ENCODE assay signal across 19 cellular contexts in the genomic region with DNA sequence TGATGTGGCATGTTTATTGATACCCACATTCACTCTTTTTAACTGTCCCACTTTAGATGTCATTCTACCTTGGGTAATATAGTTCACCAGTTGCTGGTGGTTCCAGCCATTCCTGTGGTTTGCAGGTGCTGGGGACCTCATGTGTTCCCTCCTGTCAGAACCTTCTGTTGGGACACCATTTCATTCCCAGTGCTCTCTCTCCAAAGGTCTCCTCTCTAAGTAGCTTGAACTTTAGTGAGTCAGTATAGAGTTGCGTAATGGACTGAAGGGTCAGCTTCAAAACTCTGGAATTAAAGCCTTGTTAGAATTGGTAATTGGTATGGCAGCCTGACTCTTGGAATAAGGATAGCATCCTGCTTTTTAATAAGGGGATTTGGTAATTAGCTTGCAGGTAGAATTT.
DNase-seq lines count a peak whose midpoint lies in the region; ATAC-seq, FAIRE-seq and TF ChIP-seq lines count a peak whose summit lies in the region.
"Had no signal": no experiment of that assay in that cellular context is flagged by ENCODE, and none has a peak within 500 bp of the region (broad histone marks: within the 10 kb centered on the region; RNA-seq: fewer than 3 reads in every experiment).

No MANE protein-coding gene starts in this region.

- intact Hi-C loops in pancreas (cut with DNase I): no loop called here

- no peaks in the 10 kb centered on the region for H3K9me3 Mint-ChIP-seq in T-cell
- H3K9me3 Mint-ChIP-seq: H9 had no signal

- WGBS in pancreas, 2 donors: 51 to 56% methylated on average over 1 of the region's 1 CpG

- DNase-seq in ELR (ENCODE audit: low read depth): peak; percentile 50
- peak; percentile 27 for DNase-seq in MV-4-11 (lab: John Stamatoyannopoulos, UW)
- DNase-seq in fibroblast of gingiva (ENCODE audit: low read depth): peak; percentile 52
- DNase-seq in pancreas: peak in 2 of 6 donors; percentile 56 to 63
- no peak for DNase-seq in HUDEP-2 (lab: John Stamatoyannopoulos, UW; ENCODE audit: unreplicated experiment in 76 of 76)
- DNase-seq in RKO (ENCODE audit: low spot score): no peak
- DNase-seq in NCI-H2081 treated with DMSO at 0.1 percent for 48 hours (lab: John Stamatoyannopoulos, UW): no peak
- no peak for DNase-seq in T-cell
- DNase-seq: activated effector memory CD4-positive, alpha-beta T cell treated with anti-CD3 and anti-CD28 coated beads, Interleukin-2, amount 50 U/mL, for 16 hours; gastrocnemius medialis; H9; NCI-H187; NCI-H526 treated with DMSO at 0.1 percent for 48 hours; Peyer's patch; small intestine; stimulated activated naive CD4-positive, alpha-beta T cell; WERI-Rb-1 had no signal

- H3K4me1 ChIP-seq in pancreas: peaks cover 37 to 45% (median 44%) of the 10 kb centered on the region in 3 donors
- H3K4me1 ChIP-seq: Peyer's patch, vagina had no signal

- H3K36me3 Mint-ChIP-seq in T-cell: no peaks in the 10 kb centered on the region

- H3K4me1 Mint-ChIP-seq in T-cell: peaks cover 88 to 93% (median 92%) of the 10 kb centered on the region in 3 donors

- no peak for TF ChIP-seq CTCF in pancreas (IDR thresholded peaks at IDR 0.05)

- POLR2A ChIA-PET in T-cell (lab: Charles Lee): interaction anchor here in 1 of 2 donors (0.6 kb wide), 1 partner anchor 9 kb away, joined by 3 read pairs; no protein-coding TSS in a partner anchor

- H3K27me3 ChIP-seq in pancreas: no peaks in the 10 kb centered on the region
- H3K27me3 ChIP-seq: gastrocnemius medialis, Peyer's patch, vagina had no signal

- CTCF ChIA-PET in T-cell (lab: Charles Lee): interaction anchor here in 1 of 2 donors (1.3 kb wide), 1 partner anchor 36 kb away, joined by 3 read pairs; no protein-coding TSS in a partner anchor

- H3K4me3 ChIP-seq in pancreas: no peak overlapping the region
- H3K4me3 ChIP-seq: gastrocnemius medialis, Peyer's patch, vagina had no signal

- H3K27me3 Mint-ChIP-seq in T-cell: no peaks in the 10 kb centered on the region

- H3K4me3 Mint-ChIP-seq in T-cell: no peak overlapping the region
- H3K4me3 Mint-ChIP-seq: H9 had no signal

- no peaks in the 10 kb centered on the region for H3K9me3 ChIP-seq in pancreas
- H3K9me3 ChIP-seq: gastrocnemius medialis, Peyer's patch, vagina had no signal

- no peak for FAIRE-seq in pancreas (lab: Jason Lieb, UNC)
- FAIRE-seq: small intestine had no signal

- H3K27ac Mint-ChIP-seq in T-cell: peak overlapping the region in 1 of 2 donors; percentile 23
- H3K27ac Mint-ChIP-seq: H9 had no signal

- ATAC-seq in pancreas (peak; percentile 80 to 92 (median 86)), T-cell (replicated peaks in 1 of 4) (no peak)

- H3K27ac ChIP-seq in pancreas: no peak overlapping the region
- H3K27ac ChIP-seq: KMS-11, Peyer's patch, vagina, WERI-Rb-1 had no signal

- no peaks in the 10 kb centered on the region for H3K36me3 ChIP-seq in pancreas
- H3K36me3 ChIP-seq: gastrocnemius medialis, Peyer's patch, vagina, WERI-Rb-1 had no signal

Comparison
In these comparisons a context has a peak if more than half of its experiments do, and no peak if none do; other contexts are left out.
1. DNase-seq: peak in ELR (single experiment), MV-4-11 (single experiment) and fibroblast of gingiva (single experiment); none in HUDEP-2 (0 of 76), RKO (single experiment), NCI-H2081 treated with DMSO at 0.1 percent for 48 hours (single experiment) and T-cell (0 of 34).
2. ATAC-seq: peak in pancreas (4 of 4); none in T-cell (0 of 4).